In genomic region chr17:46815474-46816353, GRCh38 we compare ENCODE assay signal across 22 cellular contexts. TPM values are rescaled to one million over a fixed set of nuclear protein-coding genes. Genes with fewer than 3 reads are reported as not detected.
"Had no signal": no experiment of that assay in that cellular context is flagged by ENCODE, and none has a peak within 500 bp of the region (broad histone marks: within the 10 kb centered on the region; RNA-seq: fewer than 3 reads in every experiment).

No MANE protein-coding gene starts in this region.

- H3K4me3 Mint-ChIP-seq: activated CD4-positive, alpha-beta T cell treated with anti-CD3 and anti-CD28 coated beads, Interleukin-2, amount 10 ng/mL, durations not matched to agents 24 days and 14 days; activated CD8-positive, alpha-beta T cell treated with anti-CD3 and anti-CD28 coated beads, Interleukin-2, amount 10 ng/mL, durations not matched to agents 7 days and 5 days; activated naive CD8-positive, alpha-beta T cell treated with anti-CD3 and anti-CD28 coated beads, Interleukin-2, amount 10 ng/mL, durations not matched to agents 7 days and 5 days; activated T-cell treated with anti-CD3 and anti-CD28 coated beads, Interleukin-2, amount 50 U/mL, for 72 hours; stimulated activated naive CD8-positive, alpha-beta T cell treated with anti-CD3 and anti-CD28 coated beads, Interleukin-15, Interleukin-2, amounts not matched to agents 100 ng/mL and 50 ng/mL, for 24 hours; T-helper 2 cell treated with Interferon-gamma antibody and Interleukin-4, amounts not matched to agents 5 μg/mL and 100 μg/mL, for 36 hours had no signal

- ATAC-seq: activated CD8-positive, alpha-beta T cell treated with anti-CD3 and anti-CD28 coated beads, Interleukin-2, amount 10 ng/mL, durations not matched to agents 7 days and 5 days; activated T-cell treated with anti-CD3 and anti-CD28 coated beads, Interleukin-2, amount 50 U/mL, for 72 hours; gastroesophageal sphincter; heart right ventricle; left colon; natural killer cell; sciatic nerve had no signal

- H3K9me3 ChIP-seq: gastroesophageal sphincter, heart right ventricle, spleen, upper lobe of left lung had no signal

- H3K36me3 Mint-ChIP-seq: activated naive CD8-positive, alpha-beta T cell treated with anti-CD3 and anti-CD28 coated beads, Interleukin-2, amount 10 ng/mL, durations not matched to agents 7 days and 5 days; natural killer cell had no signal

- H3K4me3 ChIP-seq: gastroesophageal sphincter, heart right ventricle, spleen, upper lobe of left lung had no signal

- H3K36me3 ChIP-seq: brain microvascular endothelial cell, gastroesophageal sphincter, heart right ventricle, spleen, upper lobe of left lung had no signal

- H3K9me3 Mint-ChIP-seq: activated CD4-positive, alpha-beta T cell treated with anti-CD3 and anti-CD28 coated beads, Interleukin-2, amount 10 ng/mL, durations not matched to agents 24 days and 14 days; activated naive CD8-positive, alpha-beta T cell treated with anti-CD3 and anti-CD28 coated beads, Interleukin-2, amount 10 ng/mL, durations not matched to agents 7 days and 5 days; activated T-cell treated with anti-CD3 and anti-CD28 coated beads, Interleukin-2, amount 50 U/mL, for 72 hours; natural killer cell; stimulated activated naive CD8-positive, alpha-beta T cell treated with anti-CD3 and anti-CD28 coated beads, Interleukin-15, Interleukin-2, amounts not matched to agents 100 ng/mL and 50 ng/mL, for 24 hours; T-helper 2 cell treated with Interferon-gamma antibody and Interleukin-4, amounts not matched to agents 5 μg/mL and 100 μg/mL, for 36 hours had no signal

- H3K27ac Mint-ChIP-seq: activated CD4-positive, alpha-beta T cell treated with anti-CD3 and anti-CD28 coated beads, Interleukin-2, amount 10 ng/mL, durations not matched to agents 24 days and 14 days; activated CD8-positive, alpha-beta T cell treated with anti-CD3 and anti-CD28 coated beads, Interleukin-2, amount 10 ng/mL, durations not matched to agents 7 days and 5 days; activated naive CD8-positive, alpha-beta T cell treated with anti-CD3 and anti-CD28 coated beads, Interleukin-2, amount 10 ng/mL, durations not matched to agents 7 days and 5 days; activated T-cell treated with anti-CD3 and anti-CD28 coated beads, Interleukin-2, amount 50 U/mL, for 72 hours; natural killer cell; stimulated activated naive CD8-positive, alpha-beta T cell treated with anti-CD3 and anti-CD28 coated beads, Interleukin-15, Interleukin-2, amounts not matched to agents 100 ng/mL and 50 ng/mL, for 24 hours; T-helper 2 cell treated with Interferon-gamma antibody and Interleukin-4, amounts not matched to agents 5 μg/mL and 100 μg/mL, for 36 hours had no signal

- DNase-seq: activated CD4-positive, alpha-beta T cell treated with anti-CD3 and anti-CD28 coated beads, Interleukin-2, amount 10 ng/mL, durations not matched to agents 24 days and 14 days; activated CD4-positive, CD25-positive, alpha-beta regulatory T cell; activated CD8-positive, alpha-beta memory T cell treated with anti-CD3 and anti-CD28 coated beads, Interleukin-2, amount 50 U/mL, for 48 hours; activated CD8-positive, alpha-beta T cell treated with anti-CD3 and anti-CD28 coated beads, Interleukin-2, amount 10 ng/mL, durations not matched to agents 7 days and 5 days; activated naive CD8-positive, alpha-beta T cell treated with anti-CD3 and anti-CD28 coated beads, Interleukin-2, amount 10 ng/mL, durations not matched to agents 7 days and 5 days; activated T-cell treated with anti-CD3 and anti-CD28 coated beads, Interleukin-2, amount 50 U/mL, for 72 hours; brain microvascular endothelial cell; cerebellar nuclear complex; effector memory CD4-positive, alpha-beta T cell; heart right ventricle; left colon; natural killer cell; spleen; upper lobe of left lung had no signal

- H3K27ac ChIP-seq: brain microvascular endothelial cell, gastroesophageal sphincter, heart right ventricle, spleen, upper lobe of left lung had no signal

RNA-seq across cellular contexts. Expression of gene WNT3, which starts 2.8 kb away (rescaled TPM):
- total RNA-seq: activated CD8-positive, alpha-beta T cell treated with anti-CD3 and anti-CD28 coated beads, Interleukin-2, amount 10 ng/mL, durations not matched to agents 7 days and 5 days; activated naive CD8-positive, alpha-beta T cell treated with anti-CD3 and anti-CD28 coated beads, Interleukin-2, amount 10 ng/mL, durations not matched to agents 7 days and 5 days had no signal

RNA-seq across cellular contexts. Expression of gene WNT9B, which starts 35.7 kb away (rescaled TPM):
- total RNA-seq: activated CD4-positive, alpha-beta T cell treated with anti-CD3 and anti-CD28 coated beads, Interleukin-2, amount 10 ng/mL, durations not matched to agents 24 days and 14 days; activated CD8-positive, alpha-beta T cell treated with anti-CD3 and anti-CD28 coated beads, Interleukin-2, amount 10 ng/mL, durations not matched to agents 7 days and 5 days; activated naive CD8-positive, alpha-beta T cell treated with anti-CD3 and anti-CD28 coated beads, Interleukin-2, amount 10 ng/mL, durations not matched to agents 7 days and 5 days; activated T-cell treated with anti-CD3 and anti-CD28 coated beads, Interleukin-2, amount 50 U/mL, for 72 hours; epithelial cell of proximal tubule; left colon; lung microvascular endothelial cell; natural killer cell; osteocyte; pulmonary artery endothelial cell; sciatic nerve had no signal
